Comparison of ENCODE assay signal across 17 cellular contexts in the genomic region with DNA sequence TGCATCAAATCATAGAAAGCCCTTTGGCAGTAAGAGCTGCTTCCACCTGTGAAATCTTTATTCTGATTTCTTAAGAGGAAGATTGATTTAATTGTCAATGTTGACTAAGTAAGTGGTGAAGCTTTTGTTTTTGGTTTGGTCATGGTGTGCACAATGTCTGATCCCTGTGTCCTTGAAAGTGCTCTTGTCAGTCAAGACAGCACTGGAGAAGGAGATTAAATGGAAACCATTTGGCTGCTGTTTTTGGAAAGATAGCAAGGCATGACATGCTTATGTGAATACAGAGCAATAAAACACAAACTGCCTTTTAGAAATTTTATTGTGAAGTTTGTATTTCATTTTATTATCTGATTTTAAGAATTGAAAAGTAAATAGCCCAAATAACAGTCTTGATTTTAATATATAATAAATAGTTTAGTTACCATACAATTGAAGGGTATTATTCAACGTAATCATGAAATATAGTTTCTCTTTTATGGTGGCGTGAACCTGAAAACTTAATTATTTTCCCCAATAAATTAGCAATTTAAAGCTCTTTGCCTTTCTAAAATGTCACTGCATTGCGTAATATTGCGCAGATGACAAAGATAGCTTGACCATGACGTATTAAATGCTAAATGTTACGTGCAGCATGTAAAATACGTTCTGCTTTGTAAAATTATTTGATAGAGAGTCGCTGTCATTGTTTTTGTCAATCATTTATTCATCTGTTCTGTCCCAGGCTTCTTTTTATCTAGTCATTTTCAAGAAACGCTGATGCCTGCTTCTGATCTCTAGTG.
DNase-seq lines count a peak whose midpoint lies in the region; ATAC-seq, FAIRE-seq and TF ChIP-seq lines count a peak whose summit lies in the region.
"Had no signal": no experiment of that assay in that cellular context is flagged by ENCODE, and none has a peak within 500 bp of the region (broad histone marks: within the 10 kb centered on the region; RNA-seq: fewer than 3 reads in every experiment).

No MANE protein-coding gene starts in this region.

- H3K79me2 ChIP-seq in HepG2 (ENCODE audit: insufficient read depth, low read length) = no peaks in the 10 kb centered on the region
- H3K79me2 ChIP-seq in H1 (ENCODE audit: control insufficient read depth in 1 of 2, insufficient read depth in 2 of 2, low read length in 2 of 2) = peaks cover 6 to 100% of the 10 kb centered on the region in 2 experiments

- BruUV-seq in HepG2 (replicated peaks; lab: Mats Ljungman, UMichigan) = no TSS peak

- no peak overlapping the region for H3K56ac ChIP-seq in H1 (replicated peaks; ENCODE audit: insufficient read length, low read depth, low read length)

- FAIRE-seq in HepG2 (lab: Jason Lieb, UNC) = no peak
- FAIRE-seq in H1 (lab: Jason Lieb, UNC) = no peak
- FAIRE-seq: G401.6, GM12891 had no signal

- no peaks in the 10 kb centered on the region for H3K27me3 ChIP-seq in HepG2 (ENCODE audit: control insufficient read depth in 1 of 2, insufficient read depth in 2 of 2, low read length in 2 of 2)
- H3K27me3 ChIP-seq in right lobe of liver = no peaks in the 10 kb centered on the region
- H3K27me3 ChIP-seq in H1 (replicated peaks in 1 of 4; ENCODE audit: control insufficient read depth in 3 of 4, extremely low read depth in 1 of 4, insufficient read depth in 3 of 4, low read length in 3 of 4) = no peaks in the 10 kb centered on the region
- H3K27me3 ChIP-seq: BE2C had no signal

- H3K4me2 ChIP-seq in HepG2 (ENCODE audit: low read depth, low read length) (no peak overlapping the region), H1 (ENCODE audit: insufficient read depth in 1 of 2, low read depth in 2 of 2, low read length in 2 of 2) (no peak overlapping the region)

- H3K79me1 ChIP-seq in H1 (ENCODE audit: low read depth, low read length) = peaks cover 5% of the 10 kb centered on the region

- CTCF ChIA-PET in HepG2 (lab: Yijun Ruan, JAX; ENCODE audit: low intra/inter-chr PET ratio, low total read pairs) = no interaction called here
- CTCF ChIA-PET in H1 (lab: Charles Lee; ENCODE audit: partially characterized antibody) = interaction anchor here (0.6 to 2.5 kb wide), 8 partner anchors 8 to 230 kb away, joined by 3 to 7 read pairs (median 3); a partner anchor contains a TSS

- ATAC-seq in HepG2 = no peak
- ATAC-seq in right lobe of liver = no peak

- H3K4ac ChIP-seq in H1 (replicated peaks; ENCODE audit: insufficient read length, low read depth, low read length) = peak overlapping the region; percentile 83

- no peak overlapping the region for H2BK5ac ChIP-seq in H1 (ENCODE audit: low read depth, low read length)

- H2BK120ac ChIP-seq in H1 (replicated peaks; ENCODE audit: low read depth, low read length) = no peak overlapping the region

- no peak overlapping the region for H4K8ac ChIP-seq in H1 (ENCODE audit: extremely low read depth, insufficient read depth, low read length)

- no peak for TF ChIP-seq EP300 in HepG2 (IDR thresholded peaks at IDR 0.05; ENCODE audit: low read depth in 2 of 2, low read length in 2 of 2)
- no peak for TF ChIP-seq EP300 in HepG2 (CRISPR knock-in tag; IDR thresholded peaks at IDR 0.05; ENCODE audit: borderline replicate concordance)
- TF ChIP-seq EP300 in H1 (IDR thresholded peaks at IDR 0.05; ENCODE audit: borderline replicate concordance in 1 of 2, low read depth in 2 of 2, low read length in 2 of 2) = no peak

- TF ChIP-seq POLR2A in HepG2 (IDR thresholded peaks at IDR 0.05; ENCODE audit: insufficient read depth in 1 of 2, low read depth in 2 of 2, low read length in 2 of 2) (no peak), right lobe of liver (IDR thresholded peaks at IDR 0.05) (no peak), H1 (IDR thresholded peaks at IDR 0.05; ENCODE audit: control extremely low read depth in 1 of 2, low read depth in 2 of 2, low read length in 2 of 2) (no peak)

- H3K14ac ChIP-seq in H1 (ENCODE audit: insufficient read length) = no peak overlapping the region

- no peak overlapping the region for H2BK20ac ChIP-seq in H1 (ENCODE audit: low read length)

- no peak overlapping the region for H2BK12ac ChIP-seq in H1 (ENCODE audit: low read depth, low read length)

- no peak for DNase-seq in HepG2 (ENCODE audit: low spot score)
- no peak for DNase-seq in right lobe of liver
- peak; percentile 88 for DNase-seq in LNCaP clone FGC (ENCODE audit: low read depth)
- DNase-seq in H1 (ENCODE audit: low read depth in 1 of 2, low spot score in 2 of 2) = no peak
- DNase-seq in LoVo (ENCODE audit: low spot score) = no peak
- DNase-seq in AG20443 (ENCODE audit: low spot score) = no peak
- no peak for DNase-seq in stimulated activated naive CD4-positive, alpha-beta T cell treated with Interleukin-2 at 50 U/mL for 16 hours (lab: John Stamatoyannopoulos, UW)
- DNase-seq: 8988T; BE2C; CD4-positive, alpha-beta memory T cell; DMS79 treated with DMSO at 0.1 percent for 48 hours; EL; HCEC 1CT; KBM-7 had no signal

- no peak overlapping the region for H3K23ac ChIP-seq in H1 (ENCODE audit: insufficient read length)

- no peaks in the 10 kb centered on the region for H3K4me1 ChIP-seq in HepG2 (ENCODE audit: insufficient read depth, low read length)
- H3K4me1 ChIP-seq in right lobe of liver = no peaks in the 10 kb centered on the region
- peaks cover 0 to 8% (median 4%) of the 10 kb centered on the region in 4 experiments; a peak in 3 of 7 replicates for H3K4me1 ChIP-seq in H1 (replicated peaks in 1 of 4; ENCODE audit: control insufficient read depth in 3 of 4, insufficient read depth in 4 of 4, low read length in 3 of 4)
- H3K4me1 ChIP-seq: BE2C had no signal

- TF ChIP-seq CTCF in HepG2 (CRISPR knock-in tag; IDR thresholded peaks at IDR 0.05) (no peak), right lobe of liver (IDR thresholded peaks at IDR 0.05) (no peak), LNCaP clone FGC (IDR thresholded peaks at IDR 0.05; ENCODE audit: control insufficient read depth, extremely low read depth, insufficient read depth) (no peak), H1 (IDR thresholded peaks at IDR 0.05; ENCODE audit: control extremely low read depth in 1 of 3, insufficient read depth in 1 of 3, low read depth in 1 of 3, low read length in 3 of 3) (no peak)

- H3K36me3 ChIP-seq in HepG2 (replicated peaks in 1 of 2; ENCODE audit: control insufficient read depth in 1 of 2, insufficient read depth in 2 of 2, low read length in 2 of 2) (no peaks in the 10 kb centered on the region), right lobe of liver (no peaks in the 10 kb centered on the region), H1 (ENCODE audit: control insufficient read depth in 2 of 4, insufficient read depth in 4 of 4, low read length in 3 of 4) (no peaks in the 10 kb centered on the region)
- H3K36me3 ChIP-seq: BE2C had no signal

- no peak for TF ChIP-seq RAD21 in HepG2 (CRISPR knock-in tag; IDR thresholded peaks at IDR 0.05)
- no peak for TF ChIP-seq RAD21 in H1 (IDR thresholded peaks at IDR 0.05 in 1 of 2, conservative IDR thresholded peaks at IDR 0.05 in 1 of 2; ENCODE audit: low read depth in 2 of 2, low read length in 2 of 2)

- no peak overlapping the region for H4K91ac ChIP-seq in H1 (replicated peaks; ENCODE audit: insufficient read length, low read length)

- in situ Hi-C loops in HepG2 (cut with HindIII; ENCODE audit: extremely low pct_ligation_motif_present, low pct_unique_long_range_greater_than_20kb) = no loop called here

- H4K20me1 ChIP-seq in HepG2 (ENCODE audit: insufficient read depth, low read length) (no peaks in the 10 kb centered on the region), H1 (replicated peaks in 1 of 2; ENCODE audit: control insufficient read depth in 1 of 2, insufficient read depth in 2 of 2, low read length in 2 of 2) (peaks cover 4 to 5% of the 10 kb centered on the region in 2 experiments)

- no peak overlapping the region for H3K4me3 ChIP-seq in HepG2 (replicated peaks in 1 of 3; ENCODE audit: insufficient read depth in 1 of 3, low read depth in 2 of 3, low read length in 3 of 3)
- H3K4me3 ChIP-seq in right lobe of liver = no peak overlapping the region
- H3K4me3 ChIP-seq in LNCaP clone FGC (ENCODE audit: low read depth, low read length) = no peak overlapping the region
- H3K4me3 ChIP-seq in H1 (ENCODE audit: extremely low read depth in 1 of 4, insufficient read depth in 2 of 4, low read depth in 3 of 4, low read length in 4 of 4) = no peak overlapping the region

- intact Hi-C loops in HepG2 (cut with micrococcal nuclease; ENCODE audit: unreplicated experiment) (no loop called here), right lobe of liver (cut with DNase I) (no loop called here)

- no peak overlapping the region for H2AFZ ChIP-seq in HepG2 (ENCODE audit: low read length)
- no peak overlapping the region for H2AFZ ChIP-seq in H1 (ENCODE audit: low read length)

- POLR2A ChIA-PET in HepG2 (lab: Yijun Ruan, JAX) (no interaction called here), H1 (lab: Charles Lee; ENCODE audit: partially characterized antibody) (interaction anchor here (0.6 to 2.7 kb wide), 5 partner anchors 9 to 1326 kb away, joined by 3 to 9 read pairs (median 3); a partner anchor contains a TSS)

- H3K18ac ChIP-seq in H1 (ENCODE audit: extremely low read depth, low read length) = no peak overlapping the region

- H3K27ac ChIP-seq in HepG2 (ENCODE audit: extremely low read length, insufficient read depth, low read length) = no peak overlapping the region
- H3K27ac ChIP-seq in right lobe of liver = no peak overlapping the region
- no peak overlapping the region for H3K27ac ChIP-seq in H1 (ENCODE audit: low read depth, low read length)
- H3K27ac ChIP-seq: C4-2B had no signal

- no peak overlapping the region for H2AK5ac ChIP-seq in H1 (ENCODE audit: low read depth, low read length)

- H4K5ac ChIP-seq in H1 (ENCODE audit: insufficient read length, low read depth, low read length) = no peak overlapping the region

- no peaks in the 10 kb centered on the region for H3K23me2 ChIP-seq in H1 (ENCODE audit: low read depth, low read length)

- WGBS in HepG2 (ENCODE audit: low lambda C conversion rate) = 5% methylated on average over 9 of the region's 9 CpGs
- WGBS in right lobe of liver (ENCODE audit: insufficient coverage, low coverage, low lambda C conversion rate, missing lambda C conversion rate) = 67% methylated on average over 9 of the region's 9 CpGs
- WGBS in H1 (ENCODE audit: extremely low coverage in 1 of 2, insufficient coverage in 1 of 2, insufficient read length in 1 of 2, insufficient replicate concordance in 2 of 2, low coverage in 1 of 2, low lambda C conversion rate in 2 of 2, missing lambda C conversion rate in 1 of 2), 2 experiments = 90% methylated on average over 9 of the region's 9 CpGs; no CpG with 5 or more reads in 1 of the 2 experiments

- H3K9ac ChIP-seq in HepG2 (ENCODE audit: insufficient read depth, low read depth, low read length) (no peak overlapping the region), H1 (replicated peaks in 1 of 4; ENCODE audit: extremely low read depth in 1 of 4, low read depth in 3 of 4, low read length in 3 of 4) (no peak overlapping the region)

- H3K9me3 ChIP-seq in HepG2 (ENCODE audit: low read length) (no peaks in the 10 kb centered on the region), right lobe of liver (no peaks in the 10 kb centered on the region), H1 (ENCODE audit: insufficient read depth in 2 of 2, low read depth in 1 of 2, low read length in 1 of 2) (no peaks in the 10 kb centered on the region; a peak in 1 of 4 replicates)
- H3K9me3 ChIP-seq: BE2C had no signal

- H2BK15ac ChIP-seq in H1 (ENCODE audit: low read length) = no peak overlapping the region

TF ChIP-seq in H1, 55 proteins besides CTCF, POLR2A, EP300 and RAD21 (continues in another document):
- peak; percentile 94 for TF ChIP-seq CEBPB (IDR thresholded peaks at IDR 0.05; ENCODE audit: low read depth, low read length)
